Comparison of ENCODE assay signal across 18 cellular contexts in genomic region chr5:94761786-94762185, GRCh38.
A peak's percentile ranks its signal among the peaks of the same experiment; 100 is the strongest.
DNase-seq lines count a peak whose midpoint lies in the region; ATAC-seq and TF ChIP-seq lines count a peak whose summit lies in the region.
"Had no signal": no experiment of that assay in that cellular context is flagged by ENCODE, and none has a peak within 500 bp of the region (broad histone marks: within the 10 kb centered on the region; RNA-seq: fewer than 3 reads in every experiment).

No MANE protein-coding gene starts in this region.

- DNase-seq in NCI-H446 (lab: John Stamatoyannopoulos, UW) = peak; percentile 12 to 51
- no peak for DNase-seq in NCI-H446 treated with DMSO at 0.1 percent for 48 hours (lab: John Stamatoyannopoulos, UW)
- DNase-seq in globus pallidus (ENCODE audit: low spot score) = peak; percentile 2
- peak; percentile 30 to 61 for DNase-seq in thyroid gland
- DNase-seq in aorta = no peak
- DNase-seq in activated gamma-delta T cell treated with Interleukin-2 at 50 U/mL for 16 hours = no peak
- DNase-seq: Caco-2; CD4-positive, CD25-positive, alpha-beta regulatory T cell; CD8-positive, alpha-beta T cell; DMS153; DND-41; GDM1; H9 had no signal

- WGBS in thyroid gland, 2 donors = 50 to 79% methylated on average over 4 of the region's 4 CpGs
- WGBS in aorta, 2 donors = 60 to 64% methylated on average over 4 of the region's 4 CpGs

- H3K4me1 ChIP-seq in thyroid gland (no peaks in the 10 kb centered on the region), aorta (ENCODE audit: control insufficient read depth in 1 of 2, insufficient read depth in 2 of 2, low read length in 2 of 2) (no peaks in the 10 kb centered on the region)
- H3K4me1 ChIP-seq: BLaER1, Caco-2 had no signal

- no peaks in the 10 kb centered on the region for H3K27me3 ChIP-seq in thyroid gland
- peaks cover 0 to 1% of the 10 kb centered on the region in 2 donors for H3K27me3 ChIP-seq in aorta (ENCODE audit: control insufficient read depth in 1 of 2, insufficient read depth in 2 of 2, low read length in 1 of 2)
- H3K27me3 ChIP-seq: BLaER1 had no signal

- H3K9me3 ChIP-seq in thyroid gland (no peaks in the 10 kb centered on the region), aorta (ENCODE audit: control insufficient read depth, low read length) (peaks cover 3% of the 10 kb centered on the region)
- H3K9me3 ChIP-seq: Caco-2 had no signal

- H3K27ac ChIP-seq in thyroid gland = no peak overlapping the region
- no peak overlapping the region for H3K27ac ChIP-seq in aorta (ENCODE audit: low read depth in 1 of 2, low read length in 2 of 2)
- H3K27ac ChIP-seq: 22Rv1, BLaER1, C4-2B had no signal

- no peak for ATAC-seq in aorta (ENCODE audit: low FRiP score)
- ATAC-seq: CD8-positive, alpha-beta T cell; GM23338; HCT116 had no signal

- TF ChIP-seq POLR2A in thyroid gland (IDR thresholded peaks at IDR 0.05) = no peak

- TF ChIP-seq CTCF in thyroid gland (IDR thresholded peaks at IDR 0.05) = no peak

- no peaks in the 10 kb centered on the region for H3K36me3 ChIP-seq in thyroid gland
- no peaks in the 10 kb centered on the region for H3K36me3 ChIP-seq in aorta (ENCODE audit: control insufficient read depth in 1 of 2, insufficient read depth in 2 of 2, low read length in 1 of 2)
- H3K36me3 ChIP-seq: BLaER1 had no signal

- no peak overlapping the region for H3K4me3 ChIP-seq in thyroid gland (replicated peaks in 1 of 3)
- H3K4me3 ChIP-seq in aorta (ENCODE audit: low read length in 2 of 2) = no peak overlapping the region
- H3K4me3 ChIP-seq: BLaER1, GM23338 had no signal

- intact Hi-C loops in thyroid gland (cut with DNase I) = no loop called here
- intact Hi-C loops in aorta (cut with DNase I) = no loop called here

Comparison
In these comparisons a context has a peak if more than half of its experiments do, and no peak if none do; other contexts are left out.
1. DNase-seq: peak in NCI-H446 (2 of 2), globus pallidus (single experiment) and thyroid gland (2 of 2); none in NCI-H446 treated with DMSO at 0.1 percent for 48 hours (single experiment), aorta (0 of 2) and activated gamma-delta T cell treated with Interleukin-2 at 50 U/mL for 16 hours (single experiment).